ENCODE assay signal across 24 cellular contexts in genomic region chr18:11866329-11866728, GRCh38.
"Had no signal": no experiment of that assay in that cellular context is flagged by ENCODE, and none has a peak within 500 bp of the region (broad histone marks: within the 10 kb centered on the region; RNA-seq: fewer than 3 reads in every experiment).

No MANE protein-coding gene starts in this region.

- H3K36me3 ChIP-seq: heart right ventricle, pancreas, upper lobe of left lung had no signal

- H3K4me1 Mint-ChIP-seq: natural killer cell, neural crest cell had no signal

- FAIRE-seq: islet of Langerhans, pancreas, small intestine had no signal

- H3K4me3 ChIP-seq: esophagus muscularis mucosa, gastrocnemius medialis, heart right ventricle, mucosa of descending colon, pancreas, tibial artery, upper lobe of left lung, vagina had no signal

- H3K4me3 Mint-ChIP-seq: natural killer cell; neural crest cell; stimulated activated effector memory CD8-positive, alpha-beta T cell treated with anti-CD3 and anti-CD28 coated beads, Interleukin-12 subunit alpha, Interleukin-12 subunit beta, amount 100 ng/mL, for 72 hours; stimulated activated naive CD8-positive, alpha-beta T cell treated with anti-CD3 and anti-CD28 coated beads, Interleukin-15, Interleukin-2, amounts not matched to agents 100 ng/mL and 50 ng/mL, for 24 hours had no signal

- H3K9me3 ChIP-seq: esophagus muscularis mucosa, gastrocnemius medialis, heart right ventricle, mucosa of descending colon, pancreas, tibial artery, upper lobe of left lung, vagina had no signal

- H3K36me3 Mint-ChIP-seq: natural killer cell; stimulated activated effector memory CD8-positive, alpha-beta T cell treated with anti-CD3 and anti-CD28 coated beads, Interleukin-12 subunit alpha, Interleukin-12 subunit beta, amount 100 ng/mL, for 72 hours had no signal

- ATAC-seq: gastrocnemius medialis, heart right ventricle, mucosa of descending colon, natural killer cell, pancreas, right cardiac atrium had no signal

- H3K27me3 ChIP-seq: esophagus muscularis mucosa, gastrocnemius medialis, heart right ventricle, pancreas, tibial artery, upper lobe of left lung, vagina had no signal

- DNase-seq: effector memory CD4-positive, alpha-beta T cell; gastrocnemius medialis; heart right ventricle; hypothalamus; kidney glomerular epithelial cell; mesendoderm; mucosa of descending colon; natural killer cell; occipital lobe; pancreas; right cardiac atrium; small intestine; stimulated activated CD4-positive, alpha-beta T cell treated with anti-CD3 and anti-CD28 coated beads, Interleukin-4, amount 100 ng/mL, for 1 hour; stimulated activated CD8-positive, alpha-beta memory T cell treated with anti-CD3 and anti-CD28 coated beads, Interleukin-4, amount 100 ng/mL, for 48 hours; upper lobe of left lung had no signal

- H3K27ac Mint-ChIP-seq: natural killer cell; progenitor cell of endocrine pancreas; stimulated activated effector memory CD8-positive, alpha-beta T cell treated with anti-CD3 and anti-CD28 coated beads, Interleukin-12 subunit alpha, Interleukin-12 subunit beta, amount 100 ng/mL, for 72 hours; stimulated activated naive CD8-positive, alpha-beta T cell treated with anti-CD3 and anti-CD28 coated beads, Interleukin-15, Interleukin-2, amounts not matched to agents 100 ng/mL and 50 ng/mL, for 24 hours had no signal

- H3K9me3 Mint-ChIP-seq: natural killer cell; neural crest cell; stimulated activated effector memory CD8-positive, alpha-beta T cell treated with anti-CD3 and anti-CD28 coated beads, Interleukin-12 subunit alpha, Interleukin-12 subunit beta, amount 100 ng/mL, for 72 hours; stimulated activated naive CD8-positive, alpha-beta T cell treated with anti-CD3 and anti-CD28 coated beads, Interleukin-15, Interleukin-2, amounts not matched to agents 100 ng/mL and 50 ng/mL, for 24 hours had no signal

- H3K27ac ChIP-seq: epithelial cell of prostate, esophagus muscularis mucosa, gastrocnemius medialis, heart right ventricle, pancreas, tibial artery, upper lobe of left lung, vagina had no signal

- H3K4me1 ChIP-seq: esophagus muscularis mucosa, gastrocnemius medialis, heart right ventricle, pancreas, tibial artery, vagina had no signal

- H3K27me3 Mint-ChIP-seq: progenitor cell of endocrine pancreas; stimulated activated naive CD8-positive, alpha-beta T cell treated with anti-CD3 and anti-CD28 coated beads, Interleukin-15, Interleukin-2, amounts not matched to agents 100 ng/mL and 50 ng/mL, for 24 hours had no signal
